Comparison of ENCODE assay signal across 22 cellular contexts in the genomic region with DNA sequence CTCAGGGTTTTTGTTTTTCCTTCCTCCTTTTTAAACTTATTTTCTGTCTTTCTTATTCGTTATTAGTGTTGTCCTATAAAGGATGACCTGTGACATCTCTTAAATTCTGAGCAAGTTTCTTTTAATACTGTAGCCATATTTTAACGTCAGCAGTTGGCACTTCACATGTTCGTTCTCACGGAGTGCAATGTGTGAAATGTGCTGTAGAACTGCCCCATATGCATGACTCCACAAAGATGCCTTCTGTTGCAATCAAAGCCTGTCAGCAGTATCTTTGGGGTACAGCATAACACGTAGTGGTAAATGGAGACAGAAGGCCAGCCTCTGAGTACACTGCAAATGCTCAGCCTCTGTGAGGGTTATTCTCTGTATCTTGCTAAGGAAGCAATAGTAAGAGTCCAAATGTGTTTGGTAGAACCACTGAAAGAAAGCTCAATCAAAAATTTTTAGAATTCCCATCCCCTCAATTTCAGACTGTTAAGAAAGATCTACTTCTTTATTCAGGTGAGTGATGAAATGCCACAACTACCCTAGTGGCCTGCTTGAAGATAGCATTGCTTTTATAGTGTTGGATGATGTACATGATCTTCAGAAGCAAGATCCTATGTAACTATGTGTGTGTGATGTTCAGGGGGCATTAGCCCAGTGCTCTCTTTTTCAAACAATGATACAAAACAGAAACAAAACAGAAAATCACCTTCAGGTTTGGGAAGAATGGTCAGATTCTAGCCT.
A peak's percentile ranks its signal among the peaks of the same experiment; 100 is the strongest.
DNase-seq lines count a peak whose midpoint lies in the region; ATAC-seq and TF ChIP-seq lines count a peak whose summit lies in the region.
"Had no signal": no experiment of that assay in that cellular context is flagged by ENCODE, and none has a peak within 500 bp of the region (broad histone marks: within the 10 kb centered on the region; RNA-seq: fewer than 3 reads in every experiment).

No MANE protein-coding gene starts in this region.

- H3K27ac ChIP-seq in MM.1S (ENCODE audit: low read length) = no peak overlapping the region
- H3K27ac ChIP-seq in CD4-positive, alpha-beta memory T cell (ENCODE audit: low read depth, low read length) = no peak overlapping the region
- H3K27ac ChIP-seq: KMS-11, ovary, PC-9, testis had no signal

- H3K9me3 Mint-ChIP-seq in brain (peaks cover 0 to 2% (median 0%) of the 10 kb centered on the region in 5 experiments), neural crest cell (no peaks in the 10 kb centered on the region)
- H3K9me3 Mint-ChIP-seq in CD4-positive, alpha-beta memory T cell = no peaks in the 10 kb centered on the region

- no peak overlapping the region for H3K9ac ChIP-seq in MM.1S (ENCODE audit: low read length)
- H3K9ac ChIP-seq: KMS-11 had no signal

- H3K4me3 Mint-ChIP-seq in brain = peak overlapping the region in 1 of 5 experiments; percentile 54
- H3K4me3 Mint-ChIP-seq in neural crest cell = no peak overlapping the region
- H3K4me3 Mint-ChIP-seq in CD4-positive, alpha-beta memory T cell = no peak overlapping the region
- H3K4me3 Mint-ChIP-seq: activated CD4-positive, alpha-beta T cell treated with anti-CD3 and anti-CD28 coated beads, Interleukin-2, amount 10 ng/mL, durations not matched to agents 24 days and 14 days; B cell had no signal

- intact Hi-C loops in left colon (cut with DNase I, micrococcal nuclease) = no loop called here
- intact Hi-C loops in CD4-positive, alpha-beta memory T cell (cut with micrococcal nuclease) = loop anchor here (10.0 kb wide), 1 partner anchor 125 kb away; no protein-coding TSS in a partner anchor

- no peaks in the 10 kb centered on the region for H3K9me3 ChIP-seq in MM.1S (replicated peaks; ENCODE audit: insufficient read depth, low read length)
- no peaks in the 10 kb centered on the region for H3K9me3 ChIP-seq in CD4-positive, alpha-beta memory T cell (ENCODE audit: control insufficient read depth in 1 of 2, low read length in 2 of 2)
- H3K9me3 ChIP-seq: ovary, testis had no signal

- no peaks in the 10 kb centered on the region for H4K20me1 ChIP-seq in MM.1S (ENCODE audit: insufficient read depth, low read length)

- H3K27ac Mint-ChIP-seq in brain (peak overlapping the region in 3 of 5 experiments; percentile 45 to 88 (median 87)), neural crest cell (ENCODE audit: unreplicated experiment) (no peak overlapping the region)
- H3K27ac Mint-ChIP-seq in CD4-positive, alpha-beta memory T cell = no peak overlapping the region
- H3K27ac Mint-ChIP-seq: activated CD4-positive, alpha-beta T cell treated with anti-CD3 and anti-CD28 coated beads, Interleukin-2, amount 10 ng/mL, durations not matched to agents 24 days and 14 days; B cell had no signal

- POLR2A ChIA-PET in CD4-positive, alpha-beta memory T cell (lab: Charles Lee; ENCODE audit: partially characterized antibody) = no interaction called here

- H3K27me3 ChIP-seq in MM.1S (replicated peaks; ENCODE audit: insufficient read depth, low read length) = no peaks in the 10 kb centered on the region
- H3K27me3 ChIP-seq in CD4-positive, alpha-beta memory T cell (ENCODE audit: insufficient read depth, low read length) = no peaks in the 10 kb centered on the region
- H3K27me3 ChIP-seq: ovary, testis had no signal

- ATAC-seq in HG02642 (IDR thresholded peaks at IDR 0.05; ENCODE audit: poor library complexity, unreplicated experiment) (peak; percentile 43), left colon (no peak)
- ATAC-seq: left ventricle myocardium superior had no signal

- no peaks in the 10 kb centered on the region for H3K79me2 ChIP-seq in MM.1S (ENCODE audit: low read length)

- no peaks in the 10 kb centered on the region for H3K27me3 Mint-ChIP-seq in brain
- H3K27me3 Mint-ChIP-seq in neural crest cell (ENCODE audit: low read depth) = no peaks in the 10 kb centered on the region
- H3K27me3 Mint-ChIP-seq in CD4-positive, alpha-beta memory T cell = peaks cover 0 to 3% of the 10 kb centered on the region in 2 donors
- H3K27me3 Mint-ChIP-seq: B cell had no signal

- no peaks in the 10 kb centered on the region for H3K9me2 ChIP-seq in MM.1S (replicated peaks; ENCODE audit: insufficient read depth, low read length)

- no peak overlapping the region for H3K4me3 ChIP-seq in MM.1S (ENCODE audit: low read length)
- H3K4me3 ChIP-seq in CD4-positive, alpha-beta memory T cell (ENCODE audit: low read length in 2 of 2) = no peak overlapping the region
- H3K4me3 ChIP-seq: ovary, PC-9, testis had no signal

- no peak overlapping the region for H3K4me2 ChIP-seq in MM.1S (ENCODE audit: low read depth, low read length)
- H3K4me2 ChIP-seq: KMS-11, PC-9 had no signal

- H3K4me1 Mint-ChIP-seq in brain = peaks cover 11% of the 10 kb centered on the region
- H3K4me1 Mint-ChIP-seq in neural crest cell = peaks cover 6% of the 10 kb centered on the region
- H3K4me1 Mint-ChIP-seq in CD4-positive, alpha-beta memory T cell = no peaks in the 10 kb centered on the region

- CTCF ChIA-PET in CD4-positive, alpha-beta memory T cell (lab: Charles Lee; ENCODE audit: partially characterized antibody) = interaction anchor here (1.0 to 1.6 kb wide), 2 partner anchors 446 to 448 kb away, joined by 3 to 4 read pairs; no protein-coding TSS in a partner anchor

- TF ChIP-seq CTCF in GM12872 (IDR thresholded peaks at IDR 0.05; ENCODE audit: insufficient read depth, low read depth, low read length) (peak; percentile 36; the same call in 2 of the 3 replicates), brain (conservative IDR thresholded peaks at IDR 0.05) (no peak), neural crest cell (conservative IDR thresholded peaks at IDR 0.05) (peak; percentile 29), MM.1S (IDR thresholded peaks at IDR 0.05; ENCODE audit: low read length) (no peak)

- no peak for DNase-seq in neural crest cell (ENCODE audit: low read depth, low spot score)
- no peak for DNase-seq in left colon
- no peak for DNase-seq in MM.1S
- no peak for DNase-seq in occipital lobe (lab: John Stamatoyannopoulos, UW)
- DNase-seq in CD4-positive, alpha-beta memory T cell = no peak
- DNase-seq: activated CD4-positive, alpha-beta T cell treated with anti-CD3 and anti-CD28 coated beads, Interleukin-2, amount 10 ng/mL, durations not matched to agents 24 days and 14 days; activated CD8-positive, alpha-beta memory T cell treated with anti-CD3 and anti-CD28 coated beads, Interleukin-2, amount 50 U/mL, for 4 hours; activated gamma-delta T cell; cerebellar nuclear complex; GF-D8; left ventricle myocardium superior; NCI-H69; ovary; PC-9; stimulated activated CD4-positive, alpha-beta T cell treated with anti-CD3 and anti-CD28 coated beads, Interleukin-4, amount 100 ng/mL, for 4 hours; stimulated activated CD8-positive, alpha-beta memory T cell treated with anti-CD3 and anti-CD28 coated beads, Interleukin-4, amount 100 ng/mL, for 48 hours; testis had no signal

- no peaks in the 10 kb centered on the region for H3K36me3 Mint-ChIP-seq in brain
- no peaks in the 10 kb centered on the region for H3K36me3 Mint-ChIP-seq in neural crest cell (ENCODE audit: low read depth)
- no peaks in the 10 kb centered on the region for H3K36me3 Mint-ChIP-seq in CD4-positive, alpha-beta memory T cell

- no peak overlapping the region for H2AFZ ChIP-seq in MM.1S (ENCODE audit: low read length)
- H2AFZ ChIP-seq: PC-9 had no signal

- no peaks in the 10 kb centered on the region for H3K36me3 ChIP-seq in MM.1S (replicated peaks; ENCODE audit: insufficient read depth, low read length)
- H3K36me3 ChIP-seq in CD4-positive, alpha-beta memory T cell (ENCODE audit: insufficient read depth, low read length) = no peaks in the 10 kb centered on the region
- H3K36me3 ChIP-seq: ovary had no signal

- no peaks in the 10 kb centered on the region for H3F3A ChIP-seq in MM.1S (ENCODE audit: insufficient read depth, low read length)

- no peaks in the 10 kb centered on the region for H3K4me1 ChIP-seq in MM.1S (ENCODE audit: low read length)
- no peaks in the 10 kb centered on the region for H3K4me1 ChIP-seq in CD4-positive, alpha-beta memory T cell (ENCODE audit: insufficient read depth, low read length)
- H3K4me1 ChIP-seq: testis had no signal

Comparison
In these comparisons a context has a peak if more than half of its experiments do, and no peak if none do; other contexts are left out.
1. CTCF ChIP-seq: peak in GM12872 (single experiment) and neural crest cell (single experiment); none in brain (0 of 2) and MM.1S (single experiment).
2. H3K27ac Mint-ChIP-seq: peak in brain (3 of 5); none in neural crest cell (single experiment) and CD4-positive, alpha-beta memory T cell (0 of 7).